ENCODE assay signal across 20 cellular contexts in genomic region chr2:173280853-173281252, GRCh38.
DNase-seq lines count a peak whose midpoint lies in the region; ATAC-seq and TF ChIP-seq lines count a peak whose summit lies in the region.
"Had no signal": no experiment of that assay in that cellular context is flagged by ENCODE, and none has a peak within 500 bp of the region (broad histone marks: within the 10 kb centered on the region; RNA-seq: fewer than 3 reads in every experiment).

No MANE protein-coding gene starts in this region.

- H3K9me3 ChIP-seq in DOHH2 (ENCODE audit: control insufficient read depth, insufficient read depth, low read length) (no peaks in the 10 kb centered on the region), smooth muscle cell (replicated peaks; ENCODE audit: low read depth) (no peaks in the 10 kb centered on the region), adrenal gland (replicated peaks in 1 of 3) (no peaks in the 10 kb centered on the region)
- H3K9me3 ChIP-seq: BE2C had no signal

- H3K27ac Mint-ChIP-seq in activated CD4-positive, alpha-beta memory T cell treated with anti-CD3 and anti-CD28 coated beads for 36 hours = no peak overlapping the region
- no peak overlapping the region for H3K27ac Mint-ChIP-seq in activated CD4-positive, alpha-beta memory T cell treated with anti-CD3 and anti-CD28 coated beads, Interleukin-2, amount 10 ng/mL, durations not matched to agents 7 days and 5 days
- H3K27ac Mint-ChIP-seq in activated B cell treated with CpG ODN at 0.5 μM for 24 hours = no peak overlapping the region
- peak overlapping the region; percentile 48 for H3K27ac Mint-ChIP-seq in nephron progenitor cell
- H3K27ac Mint-ChIP-seq: CD4-positive, CD25-positive, alpha-beta regulatory T cell; CD8-positive, alpha-beta memory T cell; GM23338; HFFc6 had no signal

- no peaks in the 10 kb centered on the region for H3K9me3 Mint-ChIP-seq in activated CD4-positive, alpha-beta memory T cell treated with anti-CD3 and anti-CD28 coated beads for 36 hours
- no peaks in the 10 kb centered on the region for H3K9me3 Mint-ChIP-seq in activated CD4-positive, alpha-beta memory T cell treated with anti-CD3 and anti-CD28 coated beads, Interleukin-2, amount 10 ng/mL, durations not matched to agents 7 days and 5 days
- H3K9me3 Mint-ChIP-seq in activated B cell treated with CpG ODN at 0.5 μM for 24 hours (no peaks in the 10 kb centered on the region), nephron progenitor cell (peaks cover 18% of the 10 kb centered on the region)
- H3K9me3 Mint-ChIP-seq: CD8-positive, alpha-beta memory T cell; HFFc6 had no signal

- DNase-seq in activated CD4-positive, alpha-beta memory T cell treated with anti-CD3 and anti-CD28 coated beads for 36 hours = peak; percentile 55
- no peak for DNase-seq in activated CD4-positive, alpha-beta memory T cell treated with anti-CD3 and anti-CD28 coated beads, Interleukin-2, amount 10 ng/mL, durations not matched to agents 7 days and 5 days
- DNase-seq in activated B cell treated with CpG ODN at 0.5 μM for 24 hours = no peak
- no peak for DNase-seq in nephron progenitor cell
- no peak for DNase-seq in T-helper 1 cell
- DNase-seq in smooth muscle cell (lab: John Stamatoyannopoulos, UW; ENCODE audit: unreplicated experiment) = no peak
- DNase-seq in adrenal gland = no peak
- DNase-seq: BE2C; C1 segment of cervical spinal cord; CD4-positive, CD25-positive, alpha-beta regulatory T cell; CD8-positive, alpha-beta memory T cell; COR-L47; DMS 273 treated with DMSO at 0.1 percent for 48 hours; DMS53; DND-41; HCEC 1CT; HFFc6; IMR-90 had no signal

- H4K20me1 ChIP-seq in DOHH2 (ENCODE audit: control insufficient read depth, insufficient read depth, low read depth, low read length) (no peaks in the 10 kb centered on the region), smooth muscle cell (ENCODE audit: low read depth) (no peaks in the 10 kb centered on the region)

- CTCF ChIA-PET in activated CD4-positive, alpha-beta memory T cell treated with anti-CD3 and anti-CD28 coated beads for 36 hours (lab: Charles Lee) = interaction anchor here (1.1 kb wide), 1 partner anchor 120 kb away, joined by 3 read pairs; no protein-coding TSS in a partner anchor
- CTCF ChIA-PET in activated CD4-positive, alpha-beta memory T cell treated with anti-CD3 and anti-CD28 coated beads, Interleukin-2, amount 10 ng/mL, durations not matched to agents 7 days and 5 days (lab: Charles Lee) = interaction anchor here (0.8 kb wide), 1 partner anchor 254 kb away, joined by 4 read pairs; no protein-coding TSS in a partner anchor
- CTCF ChIA-PET in activated B cell treated with CpG ODN at 0.5 μM for 24 hours (lab: Charles Lee) = no interaction called here

- no peak overlapping the region for H3K27ac ChIP-seq in DOHH2 (ENCODE audit: low read depth, low read length)
- H3K27ac ChIP-seq in smooth muscle cell (ENCODE audit: low read depth) = no peak overlapping the region
- H3K27ac ChIP-seq in adrenal gland = no peak overlapping the region

- no peaks in the 10 kb centered on the region for H3K79me2 ChIP-seq in DOHH2 (ENCODE audit: control insufficient read depth, low read length)
- no peaks in the 10 kb centered on the region for H3K79me2 ChIP-seq in smooth muscle cell (ENCODE audit: low read depth)

- TF ChIP-seq CTCF in DOHH2 (IDR thresholded peaks at IDR 0.05; ENCODE audit: low read depth, low read length, poor library complexity, severe bottlenecking) (no peak), activated B cell treated with CpG ODN at 0.5 μM for 24 hours (IDR thresholded peaks at IDR 0.05) (no peak), nephron progenitor cell (IDR thresholded peaks at IDR 0.05) (no peak), smooth muscle cell (IDR thresholded peaks at IDR 0.05; ENCODE audit: borderline replicate concordance, insufficient read depth, poor library complexity, severe bottlenecking) (no peak), adrenal gland (IDR thresholded peaks at IDR 0.05) (no peak)

- H3K4me3 ChIP-seq in DOHH2 (ENCODE audit: low read length) = peak overlapping the region; percentile 30; the same call in 1 of the 2 replicates
- H3K4me3 ChIP-seq in smooth muscle cell = no peak overlapping the region
- no peak overlapping the region for H3K4me3 ChIP-seq in adrenal gland
- H3K4me3 ChIP-seq: GM23338 had no signal

- intact Hi-C loops in activated CD4-positive, alpha-beta memory T cell treated with anti-CD3 and anti-CD28 coated beads for 36 hours (cut with micrococcal nuclease) = loop anchor here (10.0 kb wide), 2 partner anchors 164 to 754 kb away; no protein-coding TSS in a partner anchor
- intact Hi-C loops in activated B cell treated with CpG ODN at 0.5 μM for 24 hours (cut with micrococcal nuclease) (no loop called here), adrenal gland (cut with DNase I) (no loop called here)

- ATAC-seq in activated B cell treated with CpG ODN at 0.5 μM for 24 hours (ENCODE audit: low read depth) = no peak
- ATAC-seq: GM23338 had no signal

- H3K9ac ChIP-seq in smooth muscle cell (ENCODE audit: low read depth) = no peak overlapping the region

- H3K4me3 Mint-ChIP-seq in activated CD4-positive, alpha-beta memory T cell treated with anti-CD3 and anti-CD28 coated beads for 36 hours = no peak overlapping the region
- no peak overlapping the region for H3K4me3 Mint-ChIP-seq in activated CD4-positive, alpha-beta memory T cell treated with anti-CD3 and anti-CD28 coated beads, Interleukin-2, amount 10 ng/mL, durations not matched to agents 7 days and 5 days
- H3K4me3 Mint-ChIP-seq in activated B cell treated with CpG ODN at 0.5 μM for 24 hours = peak overlapping the region; percentile 35
- H3K4me3 Mint-ChIP-seq in nephron progenitor cell = no peak overlapping the region
- H3K4me3 Mint-ChIP-seq: CD4-positive, CD25-positive, alpha-beta regulatory T cell; CD8-positive, alpha-beta memory T cell; GM23338; HFFc6 had no signal

- H3K27me3 ChIP-seq in DOHH2 (ENCODE audit: control insufficient read depth, low read length) (no peaks in the 10 kb centered on the region), smooth muscle cell (ENCODE audit: low read depth) (no peaks in the 10 kb centered on the region), adrenal gland (no peaks in the 10 kb centered on the region)
- H3K27me3 ChIP-seq: BE2C had no signal

- TF ChIP-seq POLR2A in adrenal gland (IDR thresholded peaks at IDR 0.05) = no peak

- H3K27me3 Mint-ChIP-seq in activated CD4-positive, alpha-beta memory T cell treated with anti-CD3 and anti-CD28 coated beads for 36 hours = peaks cover 13% of the 10 kb centered on the region
- H3K27me3 Mint-ChIP-seq in activated CD4-positive, alpha-beta memory T cell treated with anti-CD3 and anti-CD28 coated beads, Interleukin-2, amount 10 ng/mL, durations not matched to agents 7 days and 5 days = no peaks in the 10 kb centered on the region
- H3K27me3 Mint-ChIP-seq in activated B cell treated with CpG ODN at 0.5 μM for 24 hours = no peaks in the 10 kb centered on the region
- no peaks in the 10 kb centered on the region for H3K27me3 Mint-ChIP-seq in nephron progenitor cell (ENCODE audit: low read depth, poor library complexity)
- H3K27me3 Mint-ChIP-seq: CD4-positive, CD25-positive, alpha-beta regulatory T cell had no signal

- H3K9me2 ChIP-seq in DOHH2 (replicated peaks; ENCODE audit: control insufficient read depth, low read length) = no peaks in the 10 kb centered on the region

- POLR2A ChIA-PET in activated CD4-positive, alpha-beta memory T cell treated with anti-CD3 and anti-CD28 coated beads for 36 hours (lab: Charles Lee) = interaction anchor here (0.6 to 1.0 kb wide), 2 partner anchors 41 to 1212 kb away, joined by 3 to 6 read pairs; no protein-coding TSS in a partner anchor
- POLR2A ChIA-PET in activated CD4-positive, alpha-beta memory T cell treated with anti-CD3 and anti-CD28 coated beads, Interleukin-2, amount 10 ng/mL, durations not matched to agents 7 days and 5 days (lab: Charles Lee) = no interaction called here
- POLR2A ChIA-PET in activated B cell treated with CpG ODN at 0.5 μM for 24 hours (lab: Charles Lee) = no interaction called here

- no peak overlapping the region for H2AFZ ChIP-seq in smooth muscle cell (ENCODE audit: low read depth)

- peaks cover 27% of the 10 kb centered on the region for H3K4me1 Mint-ChIP-seq in activated CD4-positive, alpha-beta memory T cell treated with anti-CD3 and anti-CD28 coated beads for 36 hours (ENCODE audit: low read depth)
- H3K4me1 Mint-ChIP-seq in activated CD4-positive, alpha-beta memory T cell treated with anti-CD3 and anti-CD28 coated beads, Interleukin-2, amount 10 ng/mL, durations not matched to agents 7 days and 5 days = peaks cover 13% of the 10 kb centered on the region
- no peaks in the 10 kb centered on the region for H3K4me1 Mint-ChIP-seq in activated B cell treated with CpG ODN at 0.5 μM for 24 hours
- H3K4me1 Mint-ChIP-seq in nephron progenitor cell = peaks cover 37% of the 10 kb centered on the region
- H3K4me1 Mint-ChIP-seq: CD4-positive, CD25-positive, alpha-beta regulatory T cell; GM23338 had no signal

- H3K4me1 ChIP-seq in DOHH2 (ENCODE audit: control insufficient read depth, low read length) (peaks cover 38% of the 10 kb centered on the region), smooth muscle cell (ENCODE audit: low read depth) (no peaks in the 10 kb centered on the region), adrenal gland (replicated peaks in 1 of 2) (no peaks in the 10 kb centered on the region)
- H3K4me1 ChIP-seq: BE2C had no signal

- H3K36me3 Mint-ChIP-seq in activated CD4-positive, alpha-beta memory T cell treated with anti-CD3 and anti-CD28 coated beads for 36 hours = no peaks in the 10 kb centered on the region
- no peaks in the 10 kb centered on the region for H3K36me3 Mint-ChIP-seq in activated CD4-positive, alpha-beta memory T cell treated with anti-CD3 and anti-CD28 coated beads, Interleukin-2, amount 10 ng/mL, durations not matched to agents 7 days and 5 days (ENCODE audit: low read depth)
- H3K36me3 Mint-ChIP-seq in activated B cell treated with CpG ODN at 0.5 μM for 24 hours (ENCODE audit: low read depth) (no peaks in the 10 kb centered on the region), nephron progenitor cell (ENCODE audit: low read depth) (no peaks in the 10 kb centered on the region)
- H3K36me3 Mint-ChIP-seq: CD4-positive, CD25-positive, alpha-beta regulatory T cell; CD8-positive, alpha-beta memory T cell had no signal

- H3K36me3 ChIP-seq in DOHH2 (ENCODE audit: control insufficient read depth, low read length) (no peaks in the 10 kb centered on the region), smooth muscle cell (ENCODE audit: low read depth) (no peaks in the 10 kb centered on the region), adrenal gland (replicated peaks in 1 of 2) (no peaks in the 10 kb centered on the region)
- H3K36me3 ChIP-seq: BE2C had no signal

- WGBS in smooth muscle cell (ENCODE audit: low lambda C conversion rate) = 97% methylated on average over 11 of the region's 11 CpGs
- WGBS in adrenal gland, 4 donors = 86 to 91% (median 89%) methylated on average over 11 of the region's 11 CpGs

- no peaks in the 10 kb centered on the region for H3F3A ChIP-seq in DOHH2 (ENCODE audit: control insufficient read depth, insufficient read depth)
- no peaks in the 10 kb centered on the region for H3F3A ChIP-seq in smooth muscle cell (ENCODE audit: low read depth)

- H3K4me2 ChIP-seq in DOHH2 (ENCODE audit: low read length) (peak overlapping the region; percentile 34), smooth muscle cell (no peak overlapping the region)
- H3K4me2 ChIP-seq: GM23338 had no signal
